1 cellular context compared by ENCODE assay signal in the genomic region with DNA sequence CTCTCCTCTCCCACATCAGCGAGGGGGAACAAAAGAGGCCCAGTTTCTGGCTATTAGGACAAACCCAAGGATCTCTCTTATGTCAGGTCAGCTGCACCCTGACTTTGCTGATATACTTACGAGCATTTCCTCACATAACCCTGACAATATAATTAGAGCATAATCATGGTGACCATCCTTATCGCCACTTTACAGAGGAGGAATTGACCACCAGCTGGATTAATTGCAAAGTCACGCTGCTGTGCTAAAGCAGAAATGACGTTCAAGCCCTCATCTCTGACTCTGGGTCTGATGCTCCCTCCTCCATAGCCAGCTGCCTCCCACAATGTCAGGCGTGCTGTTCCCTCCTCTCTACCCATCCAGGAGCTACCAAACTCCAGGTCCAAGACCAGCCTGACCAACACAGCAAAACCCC.
TF ChIP-seq lines count a peak whose summit lies in the region.

No MANE protein-coding gene starts in this region.

TF ChIP-seq in K562, 482 proteins besides CTCF, POLR2A, EP300 and RAD21 (continued from another document and continues in another):
- TF ChIP-seq RBM14 (IDR thresholded peaks at IDR 0.05; ENCODE audit: borderline replicate concordance, insufficient read depth, low read depth, low read length) (no peak), HDAC1 (IDR thresholded peaks at IDR 0.05) (peak in 1 of 2 experiments; percentile 51; a peak in 1 of 4 replicates), KDM1A (IDR thresholded peaks at IDR 0.05) (peak; percentile 64 to 73), ZNF24 (IDR thresholded peaks at IDR 0.05) (0 out of 2 replicates have a peak, but pooled peaks have one; percentile 28), TEAD1 (CRISPR knock-in tag; IDR thresholded peaks at IDR 0.05) (no peak), SREBF2 (CRISPR knock-in tag; IDR thresholded peaks at IDR 0.05) (no peak), TCF15 (CRISPR knock-in tag; IDR thresholded peaks at IDR 0.05) (no peak), HMG20A (CRISPR knock-in tag; conservative IDR thresholded peaks at IDR 0.05) (no peak), TAF7 (tag; IDR thresholded peaks at IDR 0.05) (no peak), SP1 (CRISPR knock-in tag; IDR thresholded peaks at IDR 0.05) (no peak), CSDE1 (IDR thresholded peaks at IDR 0.05) (no peak), GTF2F1 (IDR thresholded peaks at IDR 0.05; ENCODE audit: low read depth, low read length) (no peak), ZBTB17 (CRISPR knock-in tag; IDR thresholded peaks at IDR 0.05) (no peak), SREBF1 (IDR thresholded peaks at IDR 0.05; ENCODE audit: borderline replicate concordance, low read depth, low read length) (no peak), MXI1 (IDR thresholded peaks at IDR 0.05; ENCODE audit: low read depth, low read length) (no peak), ZBTB8A (IDR thresholded peaks at IDR 0.05; ENCODE audit: partially characterized antibody) (no peak), NUFIP1 (IDR thresholded peaks at IDR 0.05; ENCODE audit: partially characterized antibody) (no peak), MCM3 (IDR thresholded peaks at IDR 0.05) (no peak), FOS (IDR thresholded peaks at IDR 0.05; ENCODE audit: extremely low read depth, insufficient read length) (no peak), IFI16 (CRISPR knock-in tag; IDR thresholded peaks at IDR 0.05) (no peak), PTBP1 (IDR thresholded peaks at IDR 0.05; ENCODE audit: low read depth, low read length) (no peak), CEBPZ (IDR thresholded peaks at IDR 0.05; ENCODE audit: borderline replicate concordance, low read depth, low read length) (no peak), KAT7 (CRISPR knock-in tag; IDR thresholded peaks at IDR 0.05; ENCODE audit: borderline replicate concordance) (no peak), PHB2 (IDR thresholded peaks at IDR 0.05; ENCODE audit: low read depth) (peak; percentile 62; the same call in 1 of the 2 replicates), TGIF2 (CRISPR knock-in tag; IDR thresholded peaks at IDR 0.05) (no peak), ZZZ3 (IDR thresholded peaks at IDR 0.05) (no peak), NCOA2 (IDR thresholded peaks at IDR 0.05; ENCODE audit: partially characterized antibody in 2 of 2) (peak; percentile 40 to 50), KLF10 (CRISPR knock-in tag; IDR thresholded peaks at IDR 0.05) (no peak), ZNF583 (CRISPR knock-in tag; IDR thresholded peaks at IDR 0.05) (no peak), ARID1B (IDR thresholded peaks at IDR 0.05) (peak; percentile 96), NCOR1 (IDR thresholded peaks at IDR 0.05) (peak; percentile 92), ESRRB (CRISPR knock-in tag; IDR thresholded peaks at IDR 0.05; ENCODE audit: borderline replicate concordance) (no peak), ZNF717 (CRISPR knock-in tag; IDR thresholded peaks at IDR 0.05) (no peak), TSC22D4 (tag; IDR thresholded peaks at IDR 0.05) (no peak), ZBTB34 (CRISPR knock-in tag; IDR thresholded peaks at IDR 0.05) (no peak), MAFF (IDR thresholded peaks at IDR 0.05; ENCODE audit: low read length) (peak; percentile 95), SRSF1 (IDR thresholded peaks at IDR 0.05; ENCODE audit: low read depth, low read length) (no peak), TCF3 (CRISPR knock-in tag; IDR thresholded peaks at IDR 0.05) (peak; percentile 92), MLLT1 (IDR thresholded peaks at IDR 0.05) (peak in 1 of 2 experiments; percentile 11; a peak in 1 of 4 replicates), FOXJ3 (CRISPR knock-in tag; IDR thresholded peaks at IDR 0.05) (no peak), ZNF699 (CRISPR knock-in tag; IDR thresholded peaks at IDR 0.05; ENCODE audit: insufficient replicate concordance) (no peak), ZNF143 (CRISPR knock-in tag; IDR thresholded peaks at IDR 0.05) (no peak), UBTF (IDR thresholded peaks at IDR 0.05; ENCODE audit: borderline replicate concordance in 1 of 2, low read depth in 2 of 2, low read length in 2 of 2) (no peak), NFIC (IDR thresholded peaks at IDR 0.05) (peak; percentile 81), SAP30 (IDR thresholded peaks at IDR 0.05; ENCODE audit: borderline replicate concordance, insufficient read depth, low read depth, low read length, poor library complexity, severe bottlenecking) (no peak), STAT5B (CRISPR knock-in tag; IDR thresholded peaks at IDR 0.05) (no peak), SAFB2 (IDR thresholded peaks at IDR 0.05; ENCODE audit: borderline replicate concordance, low read depth, low read length, severe bottlenecking) (no peak), ATF4 (CRISPR knock-in tag; IDR thresholded peaks at IDR 0.05) (no peak), KDM4B (IDR thresholded peaks at IDR 0.05; ENCODE audit: borderline replicate concordance in 2 of 2, low read depth in 1 of 2) (no peak), ZNF23 (CRISPR knock-in tag; IDR thresholded peaks at IDR 0.05) (no peak), ETV1 (tag; conservative IDR thresholded peaks at IDR 0.05; ENCODE audit: low read depth) (peak; percentile 54; the same call in 1 of the 2 replicates), HOXB6 (CRISPR knock-in tag; IDR thresholded peaks at IDR 0.05; ENCODE audit: borderline replicate concordance) (no peak), SOX6 (IDR thresholded peaks at IDR 0.05) (peak; percentile 88), HNRNPLL (IDR thresholded peaks at IDR 0.05; ENCODE audit: low read depth, low read length, poor library complexity, severe bottlenecking) (no peak), CC2D1A (IDR thresholded peaks at IDR 0.05) (peak; percentile 20; the same call in 1 of the 2 replicates), HMG20B (CRISPR knock-in tag; IDR thresholded peaks at IDR 0.05) (no peak), NR3C1 (CRISPR knock-in tag; IDR thresholded peaks at IDR 0.05) (no peak)
- TF ChIP-seq, protein P1, sequence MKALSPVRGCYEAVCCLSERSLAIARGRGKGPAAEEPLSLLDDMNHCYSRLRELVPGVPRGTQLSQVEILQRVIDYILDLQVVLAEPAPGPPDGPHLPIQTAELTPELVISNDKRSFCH (CRISPR knock-in tag; IDR thresholded peaks at IDR 0.05) = no peak
- TF ChIP-seq, protein P1 (tag; IDR thresholded peaks at IDR 0.05) = no peak
- TF ChIP-seq, protein P2, sequence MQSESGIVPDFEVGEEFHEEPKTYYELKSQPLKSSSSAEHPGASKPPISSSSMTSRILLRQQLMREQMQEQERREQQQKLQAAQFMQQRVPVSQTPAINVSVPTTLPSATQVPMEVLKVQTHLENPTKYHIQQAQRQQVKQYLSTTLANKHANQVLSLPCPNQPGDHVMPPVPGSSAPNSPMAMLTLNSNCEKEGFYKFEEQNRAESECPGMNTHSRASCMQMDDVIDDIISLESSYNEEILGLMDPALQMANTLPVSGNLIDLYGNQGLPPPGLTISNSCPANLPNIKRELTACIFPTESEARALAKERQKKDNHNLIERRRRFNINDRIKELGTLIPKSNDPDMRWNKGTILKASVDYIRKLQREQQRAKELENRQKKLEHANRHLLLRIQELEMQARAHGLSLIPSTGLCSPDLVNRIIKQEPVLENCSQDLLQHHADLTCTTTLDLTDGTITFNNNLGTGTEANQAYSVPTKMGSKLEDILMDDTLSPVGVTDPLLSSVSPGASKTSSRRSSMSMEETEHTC (IDR thresholded peaks at IDR 0.05) = 0 out of 2 replicates have a peak, but pooled peaks have one; percentile 37
- TF ChIP-seq, protein P3, sequence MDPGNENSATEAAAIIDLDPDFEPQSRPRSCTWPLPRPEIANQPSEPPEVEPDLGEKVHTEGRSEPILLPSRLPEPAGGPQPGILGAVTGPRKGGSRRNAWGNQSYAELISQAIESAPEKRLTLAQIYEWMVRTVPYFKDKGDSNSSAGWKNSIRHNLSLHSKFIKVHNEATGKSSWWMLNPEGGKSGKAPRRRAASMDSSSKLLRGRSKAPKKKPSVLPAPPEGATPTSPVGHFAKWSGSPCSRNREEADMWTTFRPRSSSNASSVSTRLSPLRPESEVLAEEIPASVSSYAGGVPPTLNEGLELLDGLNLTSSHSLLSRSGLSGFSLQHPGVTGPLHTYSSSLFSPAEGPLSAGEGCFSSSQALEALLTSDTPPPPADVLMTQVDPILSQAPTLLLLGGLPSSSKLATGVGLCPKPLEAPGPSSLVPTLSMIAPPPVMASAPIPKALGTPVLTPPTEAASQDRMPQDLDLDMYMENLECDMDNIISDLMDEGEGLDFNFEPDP (CRISPR knock-in tag; IDR thresholded peaks at IDR 0.05) = no peak
